ENCODE assay signal across 22 cellular contexts in genomic region chr4:36020351-36020750, GRCh38.
"Had no signal": no experiment of that assay in that cellular context is flagged by ENCODE, and none has a peak within 500 bp of the region (broad histone marks: within the 10 kb centered on the region; RNA-seq: fewer than 3 reads in every experiment).

No MANE protein-coding gene starts in this region.

- H3K27me3 ChIP-seq: colonic mucosa, esophagus muscularis mucosa, foreskin keratinocyte, gastroesophageal sphincter, heart left ventricle, hepatocyte had no signal

- H3K4me1 ChIP-seq: colonic mucosa, esophagus muscularis mucosa, gastroesophageal sphincter, heart left ventricle, left ventricle myocardium inferior, lower lobe of right lung had no signal

- DNase-seq: colonic mucosa; cortex of kidney; effector memory CD4-positive, alpha-beta T cell; heart left ventricle; hypothalamus; immature natural killer cell; islet precursor cell; kidney; kidney glomerular epithelial cell; left colon; left ventricle myocardium inferior; lower lobe of right lung; mesenchymal stem cell; mucosa of descending colon; naive B cell; naive thymus-derived CD8-positive, alpha-beta T cell had no signal

- H3K36me3 ChIP-seq: colonic mucosa, esophagus muscularis mucosa, gastroesophageal sphincter, heart left ventricle, left ventricle myocardium inferior, lower lobe of right lung had no signal

- H3K4me3 ChIP-seq: colonic mucosa, esophagus muscularis mucosa, gastroesophageal sphincter, heart left ventricle, hepatocyte, left ventricle myocardium inferior, lower lobe of right lung, mucosa of descending colon had no signal

- FAIRE-seq: endothelial cell of umbilical vein, frontal cortex, kidney had no signal

- H3K9me3 ChIP-seq: colonic mucosa, esophagus muscularis mucosa, gastroesophageal sphincter, left ventricle myocardium inferior, lower lobe of right lung, mucosa of descending colon had no signal

- H3K27ac ChIP-seq: colonic mucosa, esophagus muscularis mucosa, foreskin keratinocyte, gastroesophageal sphincter, heart left ventricle, hepatocyte, left ventricle myocardium inferior, lower lobe of right lung had no signal
